13 cellular contexts compared by ENCODE assay signal in genomic region chr3:186822368-186822719, GRCh38. TPM values are rescaled to one million over a fixed set of nuclear protein-coding genes. Genes with fewer than 3 reads are reported as not detected.
"Had no signal": no experiment of that assay in that cellular context is flagged by ENCODE, and none has a peak within 500 bp of the region (broad histone marks: within the 10 kb centered on the region; RNA-seq: fewer than 3 reads in every experiment).

No MANE protein-coding gene starts in this region.

RNA-seq across cellular contexts. Expression of gene ADIPOQ, which starts 20.2 kb away (rescaled TPM):
- total RNA-seq: dermis blood vessel endothelial cell; endothelial cell of umbilical vein; epithelial cell of proximal tubule; fibroblast of lung; fibroblast of villous mesenchyme; frontal cortex; liver; naive thymus-derived CD4-positive, alpha-beta T cell; pulmonary artery endothelial cell; upper lobe of right lung; uterus had no signal
- polyA plus RNA-seq: endothelial cell of umbilical vein; fibroblast of lung; immature natural killer cell; keratinocyte; naive thymus-derived CD4-positive, alpha-beta T cell had no signal
